1 cellular context compared by ENCODE assay signal in genomic region chr19:12891553-12892021, GRCh38.
TF ChIP-seq lines count a peak whose summit lies in the region.

No MANE protein-coding gene starts in this region.

TF ChIP-seq in H1, 55 proteins besides CTCF, POLR2A, EP300 and RAD21:
- no peak for TF ChIP-seq NRF1 (IDR thresholded peaks at IDR 0.05; ENCODE audit: low read depth, low read length)
- TF ChIP-seq GTF2F1 (IDR thresholded peaks at IDR 0.05; ENCODE audit: borderline replicate concordance, low read depth, low read length): no peak
- no peak for TF ChIP-seq MAFK (IDR thresholded peaks at IDR 0.05; ENCODE audit: low read depth, low read length)
- no peak for TF ChIP-seq FOSL1 (IDR thresholded peaks at IDR 0.05; ENCODE audit: insufficient read depth, low read depth, low read length)
- TF ChIP-seq MAX (IDR thresholded peaks at IDR 0.05): no peak
- no peak for TF ChIP-seq ATF3 (IDR thresholded peaks at IDR 0.05; ENCODE audit: insufficient read depth, low read depth, low read length)
- no peak for TF ChIP-seq CBX5 (IDR thresholded peaks at IDR 0.05; ENCODE audit: low read depth, low read length)
- TF ChIP-seq SIRT6 (IDR thresholded peaks at IDR 0.05; ENCODE audit: low read length): no peak
- no peak for TF ChIP-seq RXRA (IDR thresholded peaks at IDR 0.05; ENCODE audit: insufficient read depth, low read depth, low read length)
- TF ChIP-seq KDM5A (IDR thresholded peaks at IDR 0.05; ENCODE audit: low read length): no peak
